ENCODE assay signal across 20 cellular contexts in the genomic region with DNA sequence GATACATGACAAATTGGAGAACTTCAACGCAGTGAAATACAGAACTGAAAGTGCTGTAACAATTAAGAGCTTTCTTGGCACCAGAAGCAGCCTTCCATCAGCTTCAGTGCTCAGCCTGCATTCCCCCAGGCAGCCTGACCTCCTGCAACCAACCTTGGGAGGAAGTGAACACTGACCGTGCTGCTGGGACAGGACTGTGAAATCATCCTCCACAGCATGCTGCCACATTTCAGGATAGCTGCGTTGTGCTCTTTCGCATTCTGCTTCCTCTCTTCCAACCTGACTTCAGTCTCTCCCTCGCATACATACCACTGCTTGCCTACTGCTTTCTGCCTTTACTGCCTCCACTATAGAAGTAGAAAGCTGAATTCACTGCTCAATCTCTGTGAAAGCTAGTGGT.
DNase-seq lines count a peak whose midpoint lies in the region; ATAC-seq and TF ChIP-seq lines count a peak whose summit lies in the region.
"Had no signal": no experiment of that assay in that cellular context is flagged by ENCODE, and none has a peak within 500 bp of the region (broad histone marks: within the 10 kb centered on the region; RNA-seq: fewer than 3 reads in every experiment).

No MANE protein-coding gene starts in this region.

- H2AFZ ChIP-seq in GM23338 = peak overlapping the region; percentile 72; the same call in 1 of the 2 replicates

- no peaks in the 10 kb centered on the region for H3K9me3 Mint-ChIP-seq in GM23338

- no peak overlapping the region for H3K27ac ChIP-seq in GM23338 (ENCODE audit: low read depth)
- H3K27ac ChIP-seq in mesendoderm (ENCODE audit: low read depth, low read length) = no peak overlapping the region
- no peak overlapping the region for H3K27ac ChIP-seq in heart right ventricle
- H3K27ac ChIP-seq: HL-60, KMS-11, SK-N-MC had no signal

- TF ChIP-seq CTCF in GM23338 (conservative IDR thresholded peaks at IDR 0.05; ENCODE audit: low read depth in 2 of 2) (no peak), heart right ventricle (IDR thresholded peaks at IDR 0.05) (no peak)

- DNase-seq in GM23338 (ENCODE audit: low spot score) (peak; percentile 5), MV-4-11 (lab: John Stamatoyannopoulos, UW) (peak; percentile 93), SKM-1 treated with dmso at 0.1 percent for 144 hours (lab: John Stamatoyannopoulos, UW; ENCODE audit: unreplicated experiment) (peak; percentile 27), mesendoderm (peak; percentile 12), heart right ventricle (no peak), NCI-H2029 treated with DMSO at 0.1 percent for 48 hours (lab: John Stamatoyannopoulos, UW) (no peak)
- DNase-seq: CD4-positive, alpha-beta T cell; COR-L47; DMS79 treated with DMSO at 0.1 percent for 48 hours; HCEC 1CT; NCI-H1417; NCI-H1694 treated with DMSO at 0.1 percent for 48 hours; NCI-H446; NCI-H526; Right ventricle myocardium superior had no signal

- H3K79me2 ChIP-seq in GM23338 (replicated peaks; ENCODE audit: insufficient read depth) = no peaks in the 10 kb centered on the region
- no peaks in the 10 kb centered on the region for H3K79me2 ChIP-seq in mesendoderm (ENCODE audit: control insufficient read depth, insufficient read depth, low read length)

- H4K20me1 ChIP-seq in GM23338 (replicated peaks; ENCODE audit: insufficient read depth) = no peaks in the 10 kb centered on the region

- no peak overlapping the region for H3K23ac ChIP-seq in mesendoderm (ENCODE audit: low read length)

- no peak overlapping the region for H3K27ac Mint-ChIP-seq in GM23338
- H3K27ac Mint-ChIP-seq: CD4-positive, alpha-beta T cell had no signal

- H3K4me1 Mint-ChIP-seq in GM23338 = peaks cover 7% of the 10 kb centered on the region; the same call in 2 of the 3 replicates

- H3K79me1 ChIP-seq in mesendoderm (ENCODE audit: low read length) = no peaks in the 10 kb centered on the region

- peaks cover 4% of the 10 kb centered on the region for H3K27me3 Mint-ChIP-seq in GM23338 (ENCODE audit: insufficient read depth, low read depth, poor library complexity)
- H3K27me3 Mint-ChIP-seq: CD4-positive, alpha-beta T cell had no signal

- WGBS in mesendoderm (ENCODE audit: extremely low coverage, insufficient coverage, low lambda C conversion rate) = no CpG with 5 or more reads among the region's 5 CpGs
- 43 to 63% methylated on average over 5 of the region's 5 CpGs for WGBS in heart right ventricle, 2 donors

- H3K9me2 ChIP-seq in GM23338 (ENCODE audit: insufficient read depth) = no peaks in the 10 kb centered on the region

- no peak overlapping the region for H3K56ac ChIP-seq in mesendoderm (ENCODE audit: low read length)

- H3K27me3 ChIP-seq in GM23338 (ENCODE audit: insufficient read depth) = no peaks in the 10 kb centered on the region
- H3K27me3 ChIP-seq in mesendoderm (ENCODE audit: insufficient read depth, low read length, poor library complexity) = no peaks in the 10 kb centered on the region
- H3K27me3 ChIP-seq in heart right ventricle = no peaks in the 10 kb centered on the region

- H3K4me3 Mint-ChIP-seq in GM23338 = no peak overlapping the region
- H3K4me3 Mint-ChIP-seq: CD4-positive, alpha-beta T cell had no signal

- H3K4me3 ChIP-seq in GM23338 (no peak overlapping the region), mesendoderm (ENCODE audit: low read length) (no peak overlapping the region), heart right ventricle (no peak overlapping the region)
- H3K4me3 ChIP-seq: GM12878, SK-N-MC had no signal

- H4K5ac ChIP-seq in mesendoderm (ENCODE audit: low read length) = no peak overlapping the region

- no peak overlapping the region for H4K8ac ChIP-seq in mesendoderm (ENCODE audit: low read depth, low read length)

- no peak for ATAC-seq in GM23338
- no peak for ATAC-seq in heart right ventricle
- ATAC-seq in GM18858 (IDR thresholded peaks at IDR 0.05; ENCODE audit: unreplicated experiment) = no peak
- ATAC-seq: GM12878 had no signal

- no peak overlapping the region for H2AK5ac ChIP-seq in mesendoderm (ENCODE audit: low read length)

- H3K36me3 ChIP-seq in GM23338 (ENCODE audit: insufficient read depth) (no peaks in the 10 kb centered on the region), mesendoderm (ENCODE audit: control insufficient read depth, insufficient read depth, low read length) (no peaks in the 10 kb centered on the region), heart right ventricle (no peaks in the 10 kb centered on the region)

- no peaks in the 10 kb centered on the region for H3F3A ChIP-seq in GM23338 (replicated peaks; ENCODE audit: low read depth)

- no peak overlapping the region for H2BK120ac ChIP-seq in mesendoderm (ENCODE audit: low read depth, low read length)

- H3K4ac ChIP-seq in mesendoderm (ENCODE audit: low read depth, low read length) = no peak overlapping the region

- H3K4me1 ChIP-seq in GM23338 (ENCODE audit: insufficient read depth) (no peaks in the 10 kb centered on the region), mesendoderm (ENCODE audit: control insufficient read depth, low read depth, low read length) (no peaks in the 10 kb centered on the region), heart right ventricle (no peaks in the 10 kb centered on the region)

- intact Hi-C loops in heart right ventricle (cut with DNase I) = no loop called here

- H2BK15ac ChIP-seq in mesendoderm (replicated peaks; ENCODE audit: low read depth) = no peak overlapping the region

- no peak overlapping the region for H3K9ac ChIP-seq in mesendoderm (ENCODE audit: low read length)
- H3K9ac ChIP-seq: KMS-11 had no signal

- H3K9me3 ChIP-seq in heart right ventricle = no peaks in the 10 kb centered on the region

- no peak overlapping the region for H3K18ac ChIP-seq in mesendoderm (ENCODE audit: low read length)

- H3K4me2 ChIP-seq in GM23338 = no peak overlapping the region
- H3K4me2 ChIP-seq in mesendoderm (ENCODE audit: low read length) = no peak overlapping the region
- H3K4me2 ChIP-seq: KMS-11 had no signal

- H3K36me3 Mint-ChIP-seq in GM23338 (ENCODE audit: low read depth) = no peaks in the 10 kb centered on the region

- no peak overlapping the region for H2BK5ac ChIP-seq in mesendoderm (ENCODE audit: low read length)

TF ChIP-seq in GM23338, 12 proteins besides CTCF, POLR2A, EP300 and RAD21 (continues in another document):
- TF ChIP-seq POLR2AphosphoS5 (IDR thresholded peaks at IDR 0.05; ENCODE audit: low read depth) (no peak), ZNF114 (CRISPR knock-in tag; IDR thresholded peaks at IDR 0.05) (no peak), EZH2phosphoT487 (IDR thresholded peaks at IDR 0.05; ENCODE audit: unreplicated experiment) (no peak), JUNB (IDR thresholded peaks at IDR 0.05; ENCODE audit: unreplicated experiment) (no peak), CREB1 (CRISPR knock-in tag; IDR thresholded peaks at IDR 0.05; ENCODE audit: low read depth) (no peak)
- TF ChIP-seq, protein P1, sequence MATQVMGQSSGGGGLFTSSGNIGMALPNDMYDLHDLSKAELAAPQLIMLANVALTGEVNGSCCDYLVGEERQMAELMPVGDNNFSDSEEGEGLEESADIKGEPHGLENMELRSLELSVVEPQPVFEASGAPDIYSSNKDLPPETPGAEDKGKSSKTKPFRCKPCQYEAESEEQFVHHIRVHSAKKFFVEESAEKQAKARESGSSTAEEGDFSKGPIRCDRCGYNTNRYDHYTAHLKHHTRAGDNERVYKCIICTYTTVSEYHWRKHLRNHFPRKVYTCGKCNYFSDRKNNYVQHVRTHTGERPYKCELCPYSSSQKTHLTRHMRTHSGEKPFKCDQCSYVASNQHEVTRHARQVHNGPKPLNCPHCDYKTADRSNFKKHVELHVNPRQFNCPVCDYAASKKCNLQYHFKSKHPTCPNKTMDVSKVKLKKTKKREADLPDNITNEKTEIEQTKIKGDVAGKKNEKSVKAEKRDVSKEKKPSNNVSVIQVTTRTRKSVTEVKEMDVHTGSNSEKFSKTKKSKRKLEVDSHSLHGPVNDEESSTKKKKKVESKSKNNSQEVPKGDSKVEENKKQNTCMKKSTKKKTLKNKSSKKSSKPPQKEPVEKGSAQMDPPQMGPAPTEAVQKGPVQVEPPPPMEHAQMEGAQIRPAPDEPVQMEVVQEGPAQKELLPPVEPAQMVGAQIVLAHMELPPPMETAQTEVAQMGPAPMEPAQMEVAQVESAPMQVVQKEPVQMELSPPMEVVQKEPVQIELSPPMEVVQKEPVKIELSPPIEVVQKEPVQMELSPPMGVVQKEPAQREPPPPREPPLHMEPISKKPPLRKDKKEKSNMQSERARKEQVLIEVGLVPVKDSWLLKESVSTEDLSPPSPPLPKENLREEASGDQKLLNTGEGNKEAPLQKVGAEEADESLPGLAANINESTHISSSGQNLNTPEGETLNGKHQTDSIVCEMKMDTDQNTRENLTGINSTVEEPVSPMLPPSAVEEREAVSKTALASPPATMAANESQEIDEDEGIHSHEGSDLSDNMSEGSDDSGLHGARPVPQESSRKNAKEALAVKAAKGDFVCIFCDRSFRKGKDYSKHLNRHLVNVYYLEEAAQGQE (IDR thresholded peaks at IDR 0.05; ENCODE audit: unreplicated experiment) = no peak

Comparison
In these comparisons a context has a peak if more than half of its experiments do, and no peak if none do; other contexts are left out.
1. DNase-seq: peak in GM23338 (single experiment), MV-4-11 (single experiment), SKM-1 treated with dmso at 0.1 percent for 144 hours (single experiment) and mesendoderm (single experiment); none in heart right ventricle (0 of 2) and NCI-H2029 treated with DMSO at 0.1 percent for 48 hours (single experiment).